Comparison of ENCODE assay signal across 1 cellular context in the genomic region with DNA sequence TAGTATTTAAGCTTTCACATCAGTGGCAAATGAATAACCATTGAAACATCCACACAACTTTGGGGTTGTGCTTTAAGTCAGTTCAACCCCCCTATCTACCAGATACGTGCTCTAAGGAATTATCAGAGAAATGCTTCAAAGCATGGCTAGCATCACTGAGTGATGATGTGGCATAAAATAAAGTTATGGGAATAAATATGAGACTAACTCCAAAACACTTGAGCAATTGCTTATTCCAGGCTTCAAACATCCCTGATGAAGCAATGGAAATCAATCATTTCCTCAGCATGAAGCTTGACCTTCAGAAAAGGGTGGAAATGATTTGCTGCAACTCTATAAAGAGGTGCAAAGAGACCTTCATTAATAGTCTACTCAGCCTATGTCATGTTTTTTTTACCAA.
TF ChIP-seq lines count a peak whose summit lies in the region.

No MANE protein-coding gene starts in this region.

TF ChIP-seq in A549, 52 proteins besides CTCF, POLR2A, EP300 and RAD21 (continued from another document):
- TF ChIP-seq, protein P1, sequence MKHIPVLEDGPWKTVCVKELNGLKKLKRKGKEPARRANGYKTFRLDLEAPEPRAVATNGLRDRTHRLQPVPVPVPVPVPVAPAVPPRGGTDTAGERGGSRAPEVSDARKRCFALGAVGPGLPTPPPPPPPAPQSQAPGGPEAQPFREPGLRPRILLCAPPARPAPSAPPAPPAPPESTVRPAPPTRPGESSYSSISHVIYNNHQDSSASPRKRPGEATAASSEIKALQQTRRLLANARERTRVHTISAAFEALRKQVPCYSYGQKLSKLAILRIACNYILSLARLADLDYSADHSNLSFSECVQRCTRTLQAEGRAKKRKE (CRISPR knock-in tag; IDR thresholded peaks at IDR 0.05; ENCODE audit: low read depth), result no peak
- TF ChIP-seq RARB (CRISPR knock-in tag; IDR thresholded peaks at IDR 0.05) (no peak), ZC3H11A (IDR thresholded peaks at IDR 0.05) (no peak), KDM1A (IDR thresholded peaks at IDR 0.05; ENCODE audit: low read depth) (no peak), TFCP2L1 (CRISPR knock-in tag; IDR thresholded peaks at IDR 0.05) (no peak), PHF8 (IDR thresholded peaks at IDR 0.05; ENCODE audit: borderline replicate concordance, low read depth) (no peak), NFE2L2 (conservative IDR thresholded peaks at IDR 0.05; ENCODE audit: low read length) (no peak), SREBF2 (IDR thresholded peaks at IDR 0.05) (no peak), MAFK (IDR thresholded peaks at IDR 0.05; ENCODE audit: partially characterized antibody) (peak; percentile 38)
- TF ChIP-seq, protein P2, sequence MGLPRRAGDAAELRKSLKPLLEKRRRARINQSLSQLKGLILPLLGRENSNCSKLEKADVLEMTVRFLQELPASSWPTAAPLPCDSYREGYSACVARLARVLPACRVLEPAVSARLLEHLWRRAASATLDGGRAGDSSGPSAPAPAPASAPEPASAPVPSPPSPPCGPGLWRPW (IDR thresholded peaks at IDR 0.05), result no peak
- TF ChIP-seq, protein P3, sequence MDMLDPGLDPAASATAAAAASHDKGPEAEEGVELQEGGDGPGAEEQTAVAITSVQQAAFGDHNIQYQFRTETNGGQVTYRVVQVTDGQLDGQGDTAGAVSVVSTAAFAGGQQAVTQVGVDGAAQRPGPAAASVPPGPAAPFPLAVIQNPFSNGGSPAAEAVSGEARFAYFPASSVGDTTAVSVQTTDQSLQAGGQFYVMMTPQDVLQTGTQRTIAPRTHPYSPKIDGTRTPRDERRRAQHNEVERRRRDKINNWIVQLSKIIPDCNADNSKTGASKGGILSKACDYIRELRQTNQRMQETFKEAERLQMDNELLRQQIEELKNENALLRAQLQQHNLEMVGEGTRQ (IDR thresholded peaks at IDR 0.05), result no peak
- TF ChIP-seq, protein P4, sequence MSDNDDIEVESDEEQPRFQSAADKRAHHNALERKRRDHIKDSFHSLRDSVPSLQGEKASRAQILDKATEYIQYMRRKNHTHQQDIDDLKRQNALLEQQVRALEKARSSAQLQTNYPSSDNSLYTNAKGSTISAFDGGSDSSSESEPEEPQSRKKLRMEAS (IDR thresholded peaks at IDR 0.05), result 0 out of 2 replicates have a peak, but pooled peaks have one; percentile 38
